8 cellular contexts compared by ENCODE assay signal in the genomic region with DNA sequence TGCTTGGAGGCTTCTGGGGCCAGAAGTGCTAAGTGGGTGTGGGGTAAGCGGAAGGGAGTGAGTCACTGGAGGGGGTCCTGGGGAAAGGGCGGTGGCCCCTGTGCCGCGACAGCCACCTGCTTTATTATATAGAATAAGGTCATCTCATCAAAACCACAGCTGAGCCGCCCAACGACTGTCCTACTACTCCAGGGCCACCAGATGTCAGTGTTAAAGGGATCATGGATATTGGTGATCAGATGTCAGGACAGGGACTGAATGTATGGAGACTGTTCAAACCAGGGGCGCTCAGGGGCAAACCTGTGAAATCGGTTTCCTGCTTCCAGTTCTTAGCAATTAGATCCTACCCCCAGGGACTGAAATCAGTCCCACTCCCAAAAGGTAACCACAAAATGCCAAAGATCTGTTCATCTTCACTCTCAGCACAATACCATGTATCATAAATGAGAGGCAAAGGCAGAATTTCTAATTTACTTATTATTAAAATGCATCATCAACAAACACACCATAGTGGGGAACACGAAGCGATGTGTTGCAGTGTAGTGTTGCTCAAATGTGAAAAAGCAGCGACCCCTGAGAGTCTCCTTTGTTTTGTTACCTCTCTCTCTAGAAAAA. TPM values are rescaled to one million over a fixed set of nuclear protein-coding genes. Genes with fewer than 3 reads are reported as not detected.
A peak's percentile ranks its signal among the peaks of the same experiment; 100 is the strongest.
DNase-seq lines count a peak whose midpoint lies in the region; ATAC-seq, FAIRE-seq and TF ChIP-seq lines count a peak whose summit lies in the region.

No MANE protein-coding gene starts in this region.

- FAIRE-seq in GM12878 (lab: Jason Lieb, UNC) (no peak), HepG2 (lab: Jason Lieb, UNC) (peak; percentile 64)

- POLR2A ChIA-PET in GM12878 (lab: Charles Lee), result no interaction called here
- POLR2A ChIA-PET in HepG2 (lab: Yijun Ruan, JAX), result no interaction called here

- no peak overlapping the region for H3K4me2 ChIP-seq in GM12878 (ENCODE audit: control insufficient read depth, insufficient read depth)
- no peak overlapping the region for H3K4me2 ChIP-seq in HepG2 (ENCODE audit: low read depth, low read length)

- H3K36me3 Mint-ChIP-seq in CD14-positive monocyte, result peaks cover 0 to 3% of the 10 kb centered on the region in 2 donors

- H3K4me1 ChIP-seq in GM12878 (ENCODE audit: control insufficient read depth, insufficient read depth, low read length) (no peaks in the 10 kb centered on the region), HepG2 (ENCODE audit: insufficient read depth, low read length) (peaks cover 5% of the 10 kb centered on the region; the same call in 1 of the 2 replicates), sigmoid colon (peaks cover 0 to 6% (median 0%) of the 10 kb centered on the region in 4 donors)

- in situ Hi-C loops in GM12878 (cut with MboI) (loop anchor here (25.0 kb wide), 1 partner anchor 1410 kb away; no protein-coding TSS in a partner anchor), HepG2 (cut with HindIII; ENCODE audit: extremely low pct_ligation_motif_present, low pct_unique_long_range_greater_than_20kb) (loop anchor here (25.0 kb wide), 3 partner anchors 1160 to 1410 kb away; a partner anchor contains a TSS)

- H3K79me2 ChIP-seq in GM12878 (ENCODE audit: control insufficient read depth, insufficient read depth, low read length), result no peaks in the 10 kb centered on the region
- no peaks in the 10 kb centered on the region for H3K79me2 ChIP-seq in HepG2 (ENCODE audit: insufficient read depth, low read length)

- H3K27ac Mint-ChIP-seq in CD14-positive monocyte, result no peak overlapping the region

- no peaks in the 10 kb centered on the region for H3K9me3 ChIP-seq in GM12878 (replicated peaks; ENCODE audit: control insufficient read depth, insufficient read depth, low read length)
- H3K9me3 ChIP-seq in HepG2 (ENCODE audit: low read length), result no peaks in the 10 kb centered on the region
- no peaks in the 10 kb centered on the region for H3K9me3 ChIP-seq in sigmoid colon

- H4K20me1 ChIP-seq in GM12878 (ENCODE audit: control insufficient read depth, insufficient read depth) (no peaks in the 10 kb centered on the region), HepG2 (ENCODE audit: insufficient read depth, low read length) (no peaks in the 10 kb centered on the region)

- ATAC-seq in GM12878 (peak; percentile 64), HepG2 (peak; percentile 94), GM21515 (IDR thresholded peaks at IDR 0.05; ENCODE audit: unreplicated experiment) (no peak), HG03432 (IDR thresholded peaks at IDR 0.05; ENCODE audit: unreplicated experiment) (no peak)

- H3K9ac ChIP-seq in GM12878 (ENCODE audit: control insufficient read depth, insufficient read depth, low read length) (no peak overlapping the region), HepG2 (ENCODE audit: insufficient read depth, low read depth, low read length) (no peak overlapping the region)

- peaks cover 5% of the 10 kb centered on the region for H3K4me1 Mint-ChIP-seq in CD14-positive monocyte

- SMC1A ChIA-PET in GM12878 (lab: Charles Lee; ENCODE audit: uncharacterized antibody, unreplicated experiment), result no interaction called here

- no peak overlapping the region for H3K27ac ChIP-seq in GM12878 (ENCODE audit: control insufficient read depth, insufficient read depth)
- H3K27ac ChIP-seq in HepG2 (ENCODE audit: extremely low read length, insufficient read depth, low read length), result no peak overlapping the region
- H3K27ac ChIP-seq in sigmoid colon, result no peak overlapping the region

- peaks cover 0 to 2% (median 0%) of the 10 kb centered on the region in 7 donors for H3K9me3 Mint-ChIP-seq in CD14-positive monocyte

- H3K27me3 Mint-ChIP-seq in CD14-positive monocyte (ENCODE audit: low read depth in 3 of 3), result peaks cover 0 to 2% (median 2%) of the 10 kb centered on the region in 3 donors

- H3K4me3 ChIP-seq in GM12878, result no peak overlapping the region
- H3K4me3 ChIP-seq in HepG2 (replicated peaks in 1 of 3; ENCODE audit: insufficient read depth in 1 of 3, low read depth in 2 of 3, low read length in 3 of 3), result no peak overlapping the region
- H3K4me3 ChIP-seq in sigmoid colon, result no peak overlapping the region

- RAD21 ChIA-PET in GM12878 (lab: Charles Lee; ENCODE audit: unreplicated experiment), result no interaction called here

- TF ChIP-seq EP300 in GM12878 (IDR thresholded peaks at IDR 0.05; ENCODE audit: borderline replicate concordance in 1 of 2, control insufficient read depth in 1 of 2, low read depth in 2 of 2, low read length in 2 of 2) (no peak), HepG2 (IDR thresholded peaks at IDR 0.05; ENCODE audit: low read depth in 2 of 2, low read length in 2 of 2) (no peak), HepG2 (CRISPR knock-in tag; IDR thresholded peaks at IDR 0.05; ENCODE audit: borderline replicate concordance) (no peak), sigmoid colon (IDR thresholded peaks at IDR 0.05) (no peak)

- BruUV-seq in GM12878 (replicated peaks; lab: Mats Ljungman, UMichigan) (no TSS peak), HepG2 (replicated peaks; lab: Mats Ljungman, UMichigan) (no TSS peak)

- H3K36me3 ChIP-seq in GM12878 (ENCODE audit: control insufficient read depth in 2 of 2, insufficient read depth in 2 of 2, low read length in 1 of 2), result no peaks in the 10 kb centered on the region
- H3K36me3 ChIP-seq in HepG2 (replicated peaks in 1 of 2; ENCODE audit: control insufficient read depth in 1 of 2, insufficient read depth in 2 of 2, low read length in 2 of 2), result no peaks in the 10 kb centered on the region
- H3K36me3 ChIP-seq in sigmoid colon, result no peaks in the 10 kb centered on the region

- TF ChIP-seq RAD21 in GM12878 (IDR thresholded peaks at IDR 0.05; ENCODE audit: insufficient read depth, low read depth, low read length), result peak; percentile 48
- TF ChIP-seq RAD21 in HepG2 (CRISPR knock-in tag; IDR thresholded peaks at IDR 0.05), result no peak; the same call in 1 of the 2 replicates

- WGBS in GM12878 (ENCODE audit: insufficient coverage, insufficient replicate concordance, low lambda C conversion rate, missing lambda C conversion rate), result 66% methylated on average over 11 of the region's 11 CpGs
- whole genome bisulfite sequencing in HepG2 (ENCODE audit: low lambda C conversion rate), result 33% methylated on average over 11 of the region's 11 CpGs
- WGBS in sigmoid colon, 2 donors, result 31 to 42% methylated on average over 11 of the region's 11 CpGs

- peak; percentile 72 for TF ChIP-seq CTCF in CD14-positive monocyte (IDR thresholded peaks at IDR 0.05)
- peak; percentile 23 for TF ChIP-seq CTCF in GM20000 (IDR thresholded peaks at IDR 0.05; ENCODE audit: extremely low read depth, missing control alignments)
- TF ChIP-seq CTCF in GM12878 (IDR thresholded peaks at IDR 0.05 in 2 of 3, conservative IDR thresholded peaks at IDR 0.05 in 1 of 3; ENCODE audit: control insufficient read depth in 2 of 3, extremely low read depth in 1 of 3, insufficient read depth in 1 of 3, low read depth in 3 of 3, low read length in 3 of 3), result peak; percentile 29 to 37 (median 33); a peak in 4 of 6 replicates
- TF ChIP-seq CTCF in HepG2 (CRISPR knock-in tag; IDR thresholded peaks at IDR 0.05), result peak; percentile 78
- no peak for TF ChIP-seq CTCF in sigmoid colon (IDR thresholded peaks at IDR 0.05)

- intact Hi-C loops in CD14-positive monocyte (cut with micrococcal nuclease), result loop anchor here (10.0 kb wide), 1 partner anchor 192 kb away; no protein-coding TSS in a partner anchor
- intact Hi-C loops in GM12878 (cut with micrococcal nuclease; ENCODE audit: unreplicated experiment), result loop anchor here (5.0 kb wide), 2 partner anchors 195 to 1195 kb away; no protein-coding TSS in a partner anchor
- intact Hi-C loops in HepG2 (cut with micrococcal nuclease; ENCODE audit: unreplicated experiment), result loop anchor here (1.0 kb wide), 1 partner anchor 196 kb away; no protein-coding TSS in a partner anchor
- intact Hi-C loops in sigmoid colon (cut with DNase I), result no loop called here

- TF ChIP-seq POLR2A in GM12878 (IDR thresholded peaks at IDR 0.05; ENCODE audit: low read depth, low read length), result no peak
- TF ChIP-seq POLR2A in HepG2 (IDR thresholded peaks at IDR 0.05; ENCODE audit: insufficient read depth in 1 of 2, low read depth in 2 of 2, low read length in 2 of 2), result no peak
- TF ChIP-seq POLR2A in sigmoid colon (IDR thresholded peaks at IDR 0.05), result no peak

- CTCF ChIA-PET in GM12878 (lab: Yijun Ruan, JAX) (no interaction called here), HepG2 (lab: Yijun Ruan, JAX; ENCODE audit: low intra/inter-chr PET ratio, low total read pairs) (interaction anchor here (0.7 kb wide), 1 partner anchor 196 kb away, joined by 3 read pairs; no protein-coding TSS in a partner anchor)

- no peak overlapping the region for H3K4me3 Mint-ChIP-seq in CD14-positive monocyte

- DNase-seq in CD14-positive monocyte (ENCODE audit: low spot score) (no peak), GM20000 (ENCODE audit: low spot score) (peak; percentile 55), NCI-H524 (lab: John Stamatoyannopoulos, UW) (peak; percentile 75 to 84), GM12878 (ENCODE audit: low read depth, low spot score) (no peak), HepG2 (ENCODE audit: low spot score) (peak; percentile 70), sigmoid colon (no peak)

- H2AFZ ChIP-seq in GM12878 (ENCODE audit: control insufficient read depth, low read depth, low read length) (no peak overlapping the region), HepG2 (ENCODE audit: low read length) (no peak overlapping the region)

- H3K27me3 ChIP-seq in GM12878 (replicated peaks in 1 of 2; ENCODE audit: control insufficient read depth in 2 of 2, insufficient read depth in 2 of 2, low read length in 1 of 2) (no peaks in the 10 kb centered on the region), HepG2 (ENCODE audit: control insufficient read depth in 1 of 2, insufficient read depth in 2 of 2, low read length in 2 of 2) (no peaks in the 10 kb centered on the region), sigmoid colon (no peaks in the 10 kb centered on the region)

RNA-seq across cellular contexts. Expression of a gene that starts 24.5 kb away (rescaled TPM):
- polyA plus RNA-seq in CD14-positive monocyte (10 to 100 TPM; 15.2 to 19.2 TPM), GM12878 (2011; rRNA removed) (1.6 and 2.3 TPM in 2 replicates), GM12878 (2014; fragmentation: Illumina TruSeq; extraction: Trizol) (4.3 and 4.8 TPM in 2 replicates), GM12878 (2014; fragmentation: Nextera tagmentation; extraction: Ambion mirVana) (1 to 10 TPM; 2.0 to 2.6 TPM), GM12878 (2014; rRNA removed) (7.2 and 7.4 TPM in 2 replicates), GM12878 (2016; fragmentation: Nextera tagmentation; extraction: Ambion mirVana) (1 to 10 TPM; 4.0 to 5.3 TPM), HepG2 (2011; rRNA removed) (0.17 and 0.22 TPM in 2 replicates), sigmoid colon (1 to 10 TPM; 1.2 to 2.7 (median 1.8) TPM)
- 10.1 and 10.3 TPM in 2 replicates for total RNA-seq in GM12878 (2013; cell fraction: nucleolus; rRNA removed)
- total RNA-seq in GM12878 (2014; rRNA removed) (3.8 and 4.1 TPM in 2 replicates), GM12878 (2014; rRNA removed; fragmentation: Illumina TruSeq; extraction: Trizol) (5.9 TPM in 2 replicates), GM12878 (2021) (5.3 and 5.6 TPM in 2 replicates), HepG2 (2016; rRNA removed; fragmentation: Illumina TruSeq; extraction: Trizol) (0.04 TPM in 1 of 2 replicates, not detected in the other), sigmoid colon (1 to 10 TPM in 2 of 4 donors, under 1 TPM in 2; 0.33 to 1.8 (median 0.83) TPM)
- 2.3 TPM for polyA plus RNA-seq in GM12878 (2011; ENCODE audit: low read depth)
- 1.0 and 1.4 TPM in 2 replicates for polyA plus RNA-seq in GM12878 (2011; cell fraction: cytosol; rRNA removed)
- polyA plus RNA-seq in GM12878 (2011; cell fraction: nucleus; rRNA removed), result 0.61 and 0.69 TPM in 2 replicates
- 3.2 and 3.4 TPM in 2 replicates for polyA plus RNA-seq in GM12878 (2012)
- 1.2 and 2.1 TPM in 2 replicates for polyA minus RNA-seq in GM12878 (2011; rRNA and poly(A)+ RNA removed)
- polyA minus RNA-seq in GM12878 (2011; cell fraction: cytosol; rRNA and poly(A)+ RNA removed), result 0.80 TPM in 1 of 2 replicates, not detected in the other
- 0.85 and 1.8 TPM in 2 replicates for polyA minus RNA-seq in GM12878 (2011; cell fraction: nucleus; rRNA and poly(A)+ RNA removed)
- not detected in 2 replicates for total RNA-seq in HepG2 (2016; cell fraction: cytosol; rRNA removed; fragmentation: Illumina TruSeq; extraction: Trizol; ENCODE audit: low read depth)
- total RNA-seq in HepG2 (2016; cell fraction: insoluble cytoplasmic fraction; rRNA removed; fragmentation: Illumina TruSeq; extraction: Trizol), result 0.06 and 0.07 TPM in 2 replicates
- total RNA-seq in HepG2 (2016; cell fraction: membrane; rRNA removed; fragmentation: Illumina TruSeq; extraction: Trizol), result 0.15 TPM in 1 of 2 replicates, not detected in the other
- 0.12 TPM in 1 of 2 replicates, not detected in the other for total RNA-seq in HepG2 (2016; cell fraction: nucleus; rRNA removed; fragmentation: Illumina TruSeq; extraction: Trizol)
- polyA plus RNA-seq in HepG2 (2011; cell fraction: cytosol; rRNA removed), result 0.11 and 0.18 TPM in 2 replicates
- 0.05 and 0.09 TPM in 2 replicates for polyA plus RNA-seq in HepG2 (2011; cell fraction: nucleus; rRNA removed)
- polyA plus RNA-seq in HepG2 (2012), result 0.15 TPM in 2 replicates
- polyA plus RNA-seq in HepG2 (2016; cell fraction: cytosol; fragmentation: Illumina TruSeq; extraction: Trizol; ENCODE audit: low read depth), result 0.03 TPM in 1 of 2 replicates, not detected in the other
- polyA plus RNA-seq in HepG2 (2016; cell fraction: insoluble cytoplasmic fraction; fragmentation: Illumina TruSeq; extraction: Trizol; ENCODE audit: low read depth), result 0.05 and 0.11 TPM in 2 replicates
- 0.06 TPM in 1 of 2 replicates, not detected in the other for polyA plus RNA-seq in HepG2 (2016; cell fraction: membrane; fragmentation: Illumina TruSeq; extraction: Trizol; ENCODE audit: low read depth)
- 0.15 TPM in 1 of 2 replicates, not detected in the other for polyA plus RNA-seq in HepG2 (2016; cell fraction: nucleus; fragmentation: Illumina TruSeq; extraction: Trizol; ENCODE audit: insufficient read depth, low read depth)
- polyA minus RNA-seq in HepG2 (2011; rRNA and poly(A)+ RNA removed; ENCODE audit: low replicate concordance), result 0.18 TPM in 1 of 2 replicates, not detected in the other
- polyA minus RNA-seq in HepG2 (2011; cell fraction: cytosol; rRNA and poly(A)+ RNA removed), result not detected in 2 replicates
- polyA minus RNA-seq in HepG2 (2011; cell fraction: nucleus; rRNA and poly(A)+ RNA removed), result 0.25 and 0.26 TPM in 2 replicates

RNA-seq across cellular contexts. Expression of a gene that starts 38.5 kb away (rescaled TPM):
- polyA plus RNA-seq in CD14-positive monocyte (10 to 100 TPM; 27.3 to 29.4 TPM), GM12878 (2011; rRNA removed) (44.5 and 61.5 TPM in 2 replicates), GM12878 (2014; fragmentation: Illumina TruSeq; extraction: Trizol) (39.8 and 41.9 TPM in 2 replicates), GM12878 (2014; fragmentation: Nextera tagmentation; extraction: Ambion mirVana) (10 to 100 TPM in 1 of 2 experiments, 1 to 10 TPM in 1; 6.2 to 16.7 TPM), GM12878 (2014; rRNA removed) (59.3 and 72.8 TPM in 2 replicates), GM12878 (2016; fragmentation: Nextera tagmentation; extraction: Ambion mirVana) (10 to 100 TPM; 52.5 to 67.6 TPM), HepG2 (2011; rRNA removed) (121 and 152 TPM in 2 replicates), sigmoid colon (10 to 100 TPM; 22.4 to 53.2 (median 35.4) TPM)
- 9.8 and 11.8 TPM in 2 replicates for total RNA-seq in GM12878 (2013; cell fraction: nucleolus; rRNA removed)
- total RNA-seq in GM12878 (2014; rRNA removed) (56.5 and 57.4 TPM in 2 replicates), GM12878 (2014; rRNA removed; fragmentation: Illumina TruSeq; extraction: Trizol) (35.1 and 35.8 TPM in 2 replicates), GM12878 (2021) (42.4 and 43.0 TPM in 2 replicates), HepG2 (2016; rRNA removed; fragmentation: Illumina TruSeq; extraction: Trizol) (51.8 and 96.5 TPM in 2 replicates), sigmoid colon (10 to 100 TPM; 31.0 to 75.9 (median 69.0) TPM)
- polyA plus RNA-seq in GM12878 (2011; ENCODE audit: low read depth), result 36.8 TPM
- polyA plus RNA-seq in GM12878 (2011; cell fraction: cytosol; rRNA removed), result 37.4 and 50.9 TPM in 2 replicates
- polyA plus RNA-seq in GM12878 (2011; cell fraction: nucleus; rRNA removed), result 18.4 and 21.6 TPM in 2 replicates
- polyA plus RNA-seq in GM12878 (2012), result 36.7 and 46.0 TPM in 2 replicates
- polyA minus RNA-seq in GM12878 (2011; rRNA and poly(A)+ RNA removed), result 16.5 and 24.2 TPM in 2 replicates
- 7.1 and 8.8 TPM in 2 replicates for polyA minus RNA-seq in GM12878 (2011; cell fraction: cytosol; rRNA and poly(A)+ RNA removed)
- 3.7 and 6.3 TPM in 2 replicates for polyA minus RNA-seq in GM12878 (2011; cell fraction: nucleus; rRNA and poly(A)+ RNA removed)
- 56.8 and 64.5 TPM in 2 replicates for total RNA-seq in HepG2 (2016; cell fraction: cytosol; rRNA removed; fragmentation: Illumina TruSeq; extraction: Trizol; ENCODE audit: low read depth)
- 58.9 and 93.7 TPM in 2 replicates for total RNA-seq in HepG2 (2016; cell fraction: insoluble cytoplasmic fraction; rRNA removed; fragmentation: Illumina TruSeq; extraction: Trizol)
- 81.0 and 87.0 TPM in 2 replicates for total RNA-seq in HepG2 (2016; cell fraction: membrane; rRNA removed; fragmentation: Illumina TruSeq; extraction: Trizol)
- 79.2 and 88.6 TPM in 2 replicates for total RNA-seq in HepG2 (2016; cell fraction: nucleus; rRNA removed; fragmentation: Illumina TruSeq; extraction: Trizol)
- 166 and 196 TPM in 2 replicates for polyA plus RNA-seq in HepG2 (2011; cell fraction: cytosol; rRNA removed)
- 47.9 and 52.9 TPM in 2 replicates for polyA plus RNA-seq in HepG2 (2011; cell fraction: nucleus; rRNA removed)
- 98.5 and 107 TPM in 2 replicates for polyA plus RNA-seq in HepG2 (2012)
- 96.1 and 104 TPM in 2 replicates for polyA plus RNA-seq in HepG2 (2016; cell fraction: cytosol; fragmentation: Illumina TruSeq; extraction: Trizol; ENCODE audit: low read depth)
- 80.1 and 82.4 TPM in 2 replicates for polyA plus RNA-seq in HepG2 (2016; cell fraction: insoluble cytoplasmic fraction; fragmentation: Illumina TruSeq; extraction: Trizol; ENCODE audit: low read depth)
- 123 and 124 TPM in 2 replicates for polyA plus RNA-seq in HepG2 (2016; cell fraction: membrane; fragmentation: Illumina TruSeq; extraction: Trizol; ENCODE audit: low read depth)
- 147 and 178 TPM in 2 replicates for polyA plus RNA-seq in HepG2 (2016; cell fraction: nucleus; fragmentation: Illumina TruSeq; extraction: Trizol; ENCODE audit: insufficient read depth, low read depth)
- 34.0 and 51.1 TPM in 2 replicates for polyA minus RNA-seq in HepG2 (2011; rRNA and poly(A)+ RNA removed; ENCODE audit: low replicate concordance)
- 39.1 and 48.0 TPM in 2 replicates for polyA minus RNA-seq in HepG2 (2011; cell fraction: cytosol; rRNA and poly(A)+ RNA removed)
- 22.3 and 23.9 TPM in 2 replicates for polyA minus RNA-seq in HepG2 (2011; cell fraction: nucleus; rRNA and poly(A)+ RNA removed)

Comparison
In these comparisons a context has a peak if more than half of its experiments do, and no peak if none do; other contexts are left out.
1. DNase-seq: peak in GM20000 (single experiment), NCI-H524 (2 of 2) and HepG2 (single experiment); none in CD14-positive monocyte (single experiment), GM12878 (single experiment) and sigmoid colon (single experiment).
2. CTCF ChIP-seq: peak in CD14-positive monocyte (single experiment), GM20000 (single experiment), GM12878 (3 of 3) and HepG2 (single experiment); none in sigmoid colon (0 of 4).
3. ATAC-seq: peak in GM12878 (single experiment) and HepG2 (single experiment); none in GM21515 (single experiment) and HG03432 (single experiment).